16 cellular contexts compared by ENCODE assay signal in genomic region chr11:23924226-23924625, GRCh38.
A peak's percentile ranks its signal among the peaks of the same experiment; 100 is the strongest.
DNase-seq lines count a peak whose midpoint lies in the region; ATAC-seq and TF ChIP-seq lines count a peak whose summit lies in the region.
"Had no signal": no experiment of that assay in that cellular context is flagged by ENCODE, and none has a peak within 500 bp of the region (broad histone marks: within the 10 kb centered on the region; RNA-seq: fewer than 3 reads in every experiment).

No MANE protein-coding gene starts in this region.

- H3K79me2 ChIP-seq in MM.1S (ENCODE audit: low read length): no peaks in the 10 kb centered on the region

- H3K36me3 ChIP-seq in MM.1S (replicated peaks; ENCODE audit: insufficient read depth, low read length) (no peaks in the 10 kb centered on the region), SJCRH30 (no peaks in the 10 kb centered on the region)
- H3K36me3 ChIP-seq: BE2C had no signal

- H3K4me3 ChIP-seq in MM.1S (ENCODE audit: low read length) (no peak overlapping the region), SJCRH30 (no peak overlapping the region)
- H3K4me3 ChIP-seq: GM23248 had no signal

- H3K4me1 ChIP-seq in MM.1S (ENCODE audit: low read length) (peaks cover 12% of the 10 kb centered on the region), SJCRH30 (no peaks in the 10 kb centered on the region; the same call in 1 of the 2 replicates)
- H3K4me1 ChIP-seq: BE2C had no signal

- no peak for ATAC-seq in HG02884 (IDR thresholded peaks at IDR 0.05; ENCODE audit: unreplicated experiment)
- no peak for ATAC-seq in left ventricle myocardium superior
- ATAC-seq: HepG2 had no signal

- H4K20me1 ChIP-seq in MM.1S (ENCODE audit: insufficient read depth, low read length): no peaks in the 10 kb centered on the region

- no peaks in the 10 kb centered on the region for H3K9me3 ChIP-seq in MM.1S (replicated peaks; ENCODE audit: insufficient read depth, low read length)
- H3K9me3 ChIP-seq in SJCRH30 (replicated peaks): no peaks in the 10 kb centered on the region
- H3K9me3 ChIP-seq: BE2C had no signal

- H2AFZ ChIP-seq in MM.1S (ENCODE audit: low read length): no peak overlapping the region
- H2AFZ ChIP-seq: GM23248 had no signal

- no peaks in the 10 kb centered on the region for H3K9me2 ChIP-seq in MM.1S (replicated peaks; ENCODE audit: insufficient read depth, low read length)

- H3K27me3 ChIP-seq in MM.1S (replicated peaks; ENCODE audit: insufficient read depth, low read length) (no peaks in the 10 kb centered on the region), SJCRH30 (no peaks in the 10 kb centered on the region)
- H3K27me3 ChIP-seq: BE2C had no signal

- H3K9ac ChIP-seq in MM.1S (ENCODE audit: low read length): no peak overlapping the region
- H3K9ac ChIP-seq: GM23248 had no signal

- DNase-seq in MM.1S: peak; percentile 71
- DNase-seq in SJCRH30: peak; percentile 59 to 77
- DNase-seq in left kidney (ENCODE audit: low read depth, low spot score): peak; percentile 26
- DNase-seq in posterior vena cava (ENCODE audit: low spot score): no peak
- DNase-seq in ecto neural progenitor cell (ENCODE audit: low spot score): no peak
- no peak for DNase-seq in left ventricle myocardium superior
- DNase-seq: BE2C; CD4-positive, alpha-beta memory T cell; DMS79 treated with DMSO at 0.1 percent for 48 hours; EL; GDM1; GM23248; H9 had no signal

- no peak overlapping the region for H3K27ac ChIP-seq in MM.1S (ENCODE audit: low read length)
- H3K27ac ChIP-seq in SJCRH30: no peak overlapping the region
- H3K27ac ChIP-seq: C4-2B, GM23248 had no signal

- TF ChIP-seq CTCF in MM.1S (IDR thresholded peaks at IDR 0.05; ENCODE audit: low read length): no peak

- H3F3A ChIP-seq in MM.1S (ENCODE audit: insufficient read depth, low read length): no peaks in the 10 kb centered on the region

- H3K4me2 ChIP-seq in MM.1S (ENCODE audit: low read depth, low read length): no peak overlapping the region

- intact Hi-C loops in posterior vena cava (cut with DNase I): no loop called here
- intact Hi-C loops in left ventricle myocardium superior (cut with micrococcal nuclease): no loop called here

Comparison
In these comparisons a context has a peak if more than half of its experiments do, and no peak if none do; other contexts are left out.
1. DNase-seq: peak in MM.1S (single experiment), SJCRH30 (2 of 2) and left kidney (single experiment); none in posterior vena cava (single experiment), ecto neural progenitor cell (single experiment) and left ventricle myocardium superior (single experiment).